In the genomic region with DNA sequence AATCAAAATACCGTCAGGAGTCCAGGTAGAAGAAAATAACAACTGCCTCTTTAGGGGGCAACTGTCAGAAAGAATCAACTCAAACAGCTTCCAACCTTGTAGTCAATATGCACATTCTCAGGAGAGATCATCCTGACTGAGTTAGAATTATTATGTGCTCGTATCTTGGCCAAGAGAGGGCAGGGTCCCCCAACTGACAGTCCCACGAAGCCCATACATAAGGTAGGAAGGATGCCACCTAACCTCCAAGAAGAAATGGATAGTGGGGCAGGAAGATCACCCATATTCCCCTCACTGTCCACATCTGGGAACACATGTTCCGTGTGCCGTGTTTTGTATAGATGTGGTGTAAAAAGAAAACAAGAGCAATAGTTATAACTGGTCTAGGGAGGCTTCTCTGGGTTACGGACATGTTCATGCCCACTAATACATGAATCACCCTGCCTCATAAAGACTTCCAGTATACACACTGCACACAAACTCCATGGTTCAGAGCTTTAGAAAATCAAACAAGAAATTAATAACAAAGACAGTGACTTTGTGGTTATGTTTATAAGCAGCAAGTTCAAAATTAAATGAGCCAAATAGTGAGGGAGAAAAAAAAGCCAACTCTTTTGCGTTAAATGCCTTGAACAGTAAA, we compare ENCODE assay signal across 1 cellular context.
TF ChIP-seq lines count a peak whose summit lies in the region.

No MANE protein-coding gene starts in this region.

TF ChIP-seq in HCT116, 20 proteins besides CTCF, POLR2A, EP300 and RAD21 (continued from another document):
- TF ChIP-seq ELF1 (IDR thresholded peaks at IDR 0.05; ENCODE audit: borderline replicate concordance, low read depth) (no peak), EZH2phosphoT487 (IDR thresholded peaks at IDR 0.05; ENCODE audit: borderline replicate concordance) (no peak), TCF7L2 (IDR thresholded peaks at IDR 0.05; ENCODE audit: borderline replicate concordance, extremely low read depth, insufficient read depth, insufficient read length) (no peak), ZNF274 (IDR thresholded peaks at IDR 0.05; ENCODE audit: low read depth, low read length) (no peak), ATF3 (IDR thresholded peaks at IDR 0.05) (no peak), MAX (IDR thresholded peaks at IDR 0.05) (no peak), SP1 (IDR thresholded peaks at IDR 0.05; ENCODE audit: low read depth) (no peak)
- TF ChIP-seq, protein P1, sequence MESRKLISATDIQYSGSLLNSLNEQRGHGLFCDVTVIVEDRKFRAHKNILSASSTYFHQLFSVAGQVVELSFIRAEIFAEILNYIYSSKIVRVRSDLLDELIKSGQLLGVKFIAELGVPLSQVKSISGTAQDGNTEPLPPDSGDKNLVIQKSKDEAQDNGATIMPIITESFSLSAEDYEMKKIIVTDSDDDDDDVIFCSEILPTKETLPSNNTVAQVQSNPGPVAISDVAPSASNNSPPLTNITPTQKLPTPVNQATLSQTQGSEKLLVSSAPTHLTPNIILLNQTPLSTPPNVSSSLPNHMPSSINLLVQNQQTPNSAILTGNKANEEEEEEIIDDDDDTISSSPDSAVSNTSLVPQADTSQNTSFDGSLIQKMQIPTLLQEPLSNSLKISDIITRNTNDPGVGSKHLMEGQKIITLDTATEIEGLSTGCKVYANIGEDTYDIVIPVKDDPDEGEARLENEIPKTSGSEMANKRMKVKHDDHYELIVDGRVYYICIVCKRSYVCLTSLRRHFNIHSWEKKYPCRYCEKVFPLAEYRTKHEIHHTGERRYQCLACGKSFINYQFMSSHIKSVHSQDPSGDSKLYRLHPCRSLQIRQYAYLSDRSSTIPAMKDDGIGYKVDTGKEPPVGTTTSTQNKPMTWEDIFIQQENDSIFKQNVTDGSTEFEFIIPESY (IDR thresholded peaks at IDR 0.05; ENCODE audit: extremely low read depth, insufficient replicate concordance, low read length) = no peak
